In the genomic region with DNA sequence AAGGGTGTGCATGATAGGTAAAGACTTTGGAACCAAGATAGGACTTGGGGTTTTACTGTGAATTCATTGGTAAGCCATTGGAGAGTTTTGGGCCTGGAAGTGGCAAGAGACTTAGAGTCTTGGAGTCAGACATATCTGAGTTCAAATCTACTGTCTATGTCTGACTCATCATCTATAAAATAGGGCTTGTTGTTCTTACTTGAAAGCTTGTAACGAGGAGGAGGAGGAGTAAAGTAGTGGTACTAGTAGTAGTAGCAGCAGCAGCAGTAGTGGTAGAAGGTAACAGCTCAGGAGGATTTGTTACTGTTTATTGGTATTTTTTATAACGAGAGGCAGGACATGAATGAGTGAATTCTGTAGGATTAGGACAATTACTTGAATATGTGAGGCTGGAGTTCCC, we compare ENCODE assay signal across 21 cellular contexts.
DNase-seq lines count a peak whose midpoint lies in the region; ATAC-seq, FAIRE-seq and TF ChIP-seq lines count a peak whose summit lies in the region.
"Had no signal": no experiment of that assay in that cellular context is flagged by ENCODE, and none has a peak within 500 bp of the region (broad histone marks: within the 10 kb centered on the region; RNA-seq: fewer than 3 reads in every experiment).

No MANE protein-coding gene starts in this region.

- H3K27ac ChIP-seq in PC-3 (ENCODE audit: low read length): no peak overlapping the region
- no peak overlapping the region for H3K27ac ChIP-seq in mesendoderm (ENCODE audit: low read depth, low read length)
- H3K27ac ChIP-seq: RWPE1 had no signal

- H3K9me3 ChIP-seq in Caco-2 (no peaks in the 10 kb centered on the region), PC-3 (ENCODE audit: low read length) (no peaks in the 10 kb centered on the region)
- H3K9me3 ChIP-seq: HAP-1 had no signal

- no peak overlapping the region for H2BK120ac ChIP-seq in mesendoderm (ENCODE audit: low read depth, low read length)

- H3K9me3 Mint-ChIP-seq in Caco-2 (ENCODE audit: unreplicated experiment): no peaks in the 10 kb centered on the region
- H3K9me3 Mint-ChIP-seq in activated T-helper 17 cell treated with anti-CD3 and anti-CD28 coated beads, Interleukin-2, amount 50 U/mL, for 72 hours: peaks cover 3% of the 10 kb centered on the region
- H3K9me3 Mint-ChIP-seq: IgD-negative memory B cell had no signal

- no peak overlapping the region for H3K4me2 ChIP-seq in PC-3 (ENCODE audit: low read length)
- H3K4me2 ChIP-seq in mesendoderm (ENCODE audit: low read length): no peak overlapping the region

- H3K4me3 ChIP-seq in Caco-2 (ENCODE audit: low read depth, low read length): no peak overlapping the region
- no peak overlapping the region for H3K4me3 ChIP-seq in PC-3 (ENCODE audit: low read length)
- no peak overlapping the region for H3K4me3 ChIP-seq in mesendoderm (ENCODE audit: low read length)
- H3K4me3 ChIP-seq: HAP-1 had no signal

- no peaks in the 10 kb centered on the region for H3K4me1 Mint-ChIP-seq in Caco-2 (ENCODE audit: low read depth, unreplicated experiment)
- H3K4me1 Mint-ChIP-seq in activated T-helper 17 cell treated with anti-CD3 and anti-CD28 coated beads, Interleukin-2, amount 50 U/mL, for 72 hours: no peaks in the 10 kb centered on the region
- H3K4me1 Mint-ChIP-seq: CD4-positive, alpha-beta memory T cell; IgD-negative memory B cell had no signal

- H3K36me3 Mint-ChIP-seq in Caco-2 (ENCODE audit: insufficient read depth, unreplicated experiment): peaks cover 12% of the 10 kb centered on the region
- no peaks in the 10 kb centered on the region for H3K36me3 Mint-ChIP-seq in activated T-helper 17 cell treated with anti-CD3 and anti-CD28 coated beads, Interleukin-2, amount 50 U/mL, for 72 hours (ENCODE audit: low read depth)
- H3K36me3 Mint-ChIP-seq: CD4-positive, alpha-beta memory T cell; IgD-negative memory B cell had no signal

- no CpG with 5 or more reads among the region's 2 CpGs for WGBS in mesendoderm (ENCODE audit: extremely low coverage, insufficient coverage, low lambda C conversion rate)

- no peaks in the 10 kb centered on the region for H3F3A ChIP-seq in PC-3 (ENCODE audit: low read length, unreplicated experiment)

- no peak overlapping the region for H2BK5ac ChIP-seq in mesendoderm (ENCODE audit: low read length)

- peaks cover 15% of the 10 kb centered on the region for H3K79me1 ChIP-seq in mesendoderm (ENCODE audit: low read length)

- H3K4me3 Mint-ChIP-seq in Caco-2 (ENCODE audit: unreplicated experiment): no peak overlapping the region
- H3K4me3 Mint-ChIP-seq in activated T-helper 17 cell treated with anti-CD3 and anti-CD28 coated beads, Interleukin-2, amount 50 U/mL, for 72 hours: no peak overlapping the region
- H3K4me3 Mint-ChIP-seq: CD4-positive, alpha-beta memory T cell; IgD-negative memory B cell had no signal

- peak; percentile 28; the same call in 1 of the 2 replicates for ATAC-seq in PC-3
- ATAC-seq in HG03196 (IDR thresholded peaks at IDR 0.05; ENCODE audit: unreplicated experiment): no peak
- no peak for ATAC-seq in activated T-helper 17 cell treated with anti-CD3 and anti-CD28 coated beads, Interleukin-2, amount 50 U/mL, for 72 hours (replicated peaks)

- TF ChIP-seq CTCF in Caco-2 (IDR thresholded peaks at IDR 0.05; ENCODE audit: insufficient read depth in 1 of 2, low read depth in 1 of 2, low read length in 1 of 2, severe bottlenecking in 1 of 2, unreplicated experiment in 1 of 2) (no peak), PC-3 (conservative IDR thresholded peaks at IDR 0.05; ENCODE audit: low read depth, low read length) (no peak)

- no peak overlapping the region for H4K5ac ChIP-seq in mesendoderm (ENCODE audit: low read length)

- H3K27me3 Mint-ChIP-seq in Caco-2 (ENCODE audit: insufficient read depth, unreplicated experiment): no peaks in the 10 kb centered on the region
- peaks cover 9% of the 10 kb centered on the region for H3K27me3 Mint-ChIP-seq in activated T-helper 17 cell treated with anti-CD3 and anti-CD28 coated beads, Interleukin-2, amount 50 U/mL, for 72 hours

- BruUV-seq in Caco-2 (replicated peaks; lab: Mats Ljungman, UMichigan) (no TSS peak), PC-3 (replicated peaks; lab: Mats Ljungman, UMichigan) (no TSS peak)

- no peak overlapping the region for H2BK15ac ChIP-seq in mesendoderm (replicated peaks; ENCODE audit: low read depth)

- H3K23ac ChIP-seq in mesendoderm (ENCODE audit: low read length): peak overlapping the region; percentile 51

- H3K4ac ChIP-seq in mesendoderm (ENCODE audit: low read depth, low read length): no peak overlapping the region

- no peak overlapping the region for H3K56ac ChIP-seq in mesendoderm (ENCODE audit: low read length)

- no peak overlapping the region for H3K18ac ChIP-seq in mesendoderm (ENCODE audit: low read length)

- H2AK5ac ChIP-seq in mesendoderm (ENCODE audit: low read length): no peak overlapping the region

- H4K20me1 ChIP-seq in PC-3 (ENCODE audit: low read length): no peaks in the 10 kb centered on the region

- DNase-seq in Caco-2 (no peak), H54 (ENCODE audit: insufficient read length, low spot score) (peak; percentile 20), PC-3 (peak; percentile 66), mesendoderm (no peak), H4 (ENCODE audit: low spot score) (no peak)
- DNase-seq: CD4-positive, alpha-beta memory T cell; MM.1S; NCI-H1048; NCI-H1417 treated with DMSO at 0.1 percent for 48 hours; NCI-H187 treated with DMSO at 0.1 percent for 48 hours; NCI-H2107; NCI-H446 treated with DMSO at 0.1 percent for 48 hours; OCI-M1; SIG-M5; T-helper 1 cell had no signal

- no peak overlapping the region for H3K9ac ChIP-seq in PC-3 (ENCODE audit: low read length)
- no peak overlapping the region for H3K9ac ChIP-seq in mesendoderm (ENCODE audit: low read length)

- H3K36me3 ChIP-seq in Caco-2 (ENCODE audit: control insufficient read depth, insufficient read depth, low read length): no peaks in the 10 kb centered on the region
- no peaks in the 10 kb centered on the region for H3K36me3 ChIP-seq in PC-3 (ENCODE audit: low read depth, low read length)
- H3K36me3 ChIP-seq in mesendoderm (ENCODE audit: control insufficient read depth, insufficient read depth, low read length): no peaks in the 10 kb centered on the region
- H3K36me3 ChIP-seq: HAP-1 had no signal

- FAIRE-seq in H54 (lab: Jason Lieb, UNC): peak; percentile 72
- FAIRE-seq: GM19239 had no signal

- H3K9me2 ChIP-seq in PC-3 (replicated peaks; ENCODE audit: low read length): no peaks in the 10 kb centered on the region

- H3K79me2 ChIP-seq in PC-3 (ENCODE audit: low read length) (no peaks in the 10 kb centered on the region), mesendoderm (ENCODE audit: control insufficient read depth, insufficient read depth, low read length) (peaks cover 52% of the 10 kb centered on the region)

- peak overlapping the region; percentile 11 for H3K27ac Mint-ChIP-seq in Caco-2 (ENCODE audit: unreplicated experiment)
- H3K27ac Mint-ChIP-seq in activated T-helper 17 cell treated with anti-CD3 and anti-CD28 coated beads, Interleukin-2, amount 50 U/mL, for 72 hours: no peak overlapping the region
- H3K27ac Mint-ChIP-seq: CD4-positive, alpha-beta memory T cell; IgD-negative memory B cell had no signal

- TF ChIP-seq POLR2A in H54 (IDR thresholded peaks at IDR 0.05; ENCODE audit: low read depth, low read length): no peak

- POLR2A ChIA-PET in Caco-2 (lab: Charles Lee) (no interaction called here), PC-3 (lab: Charles Lee; ENCODE audit: unreplicated experiment) (no interaction called here)

- intact Hi-C loops in Caco-2 (cut with micrococcal nuclease; ENCODE audit: unreplicated experiment) (no loop called here), PC-3 (cut with micrococcal nuclease) (no loop called here)

- CTCF ChIA-PET in Caco-2 (lab: Charles Lee) (no interaction called here), PC-3 (lab: Charles Lee) (interaction anchor here (0.6 kb wide), 1 partner anchor 151 kb away, joined by 9 read pairs; no protein-coding TSS in a partner anchor)

- H3K27me3 ChIP-seq in Caco-2 (replicated peaks; ENCODE audit: control insufficient read depth, insufficient read depth, low read length) (no peaks in the 10 kb centered on the region), PC-3 (ENCODE audit: low read length) (no peaks in the 10 kb centered on the region), mesendoderm (ENCODE audit: insufficient read depth, low read length, poor library complexity) (no peaks in the 10 kb centered on the region)

- H3K4me1 ChIP-seq in Caco-2 (peaks cover 15% of the 10 kb centered on the region; the same call in 1 of the 2 replicates), PC-3 (ENCODE audit: insufficient read depth, low read length) (peaks cover 21% of the 10 kb centered on the region), mesendoderm (ENCODE audit: control insufficient read depth, low read depth, low read length) (peaks cover 11% of the 10 kb centered on the region)

- H2AFZ ChIP-seq in PC-3 (ENCODE audit: low read length): no peak overlapping the region

- H4K8ac ChIP-seq in mesendoderm (ENCODE audit: low read depth, low read length): no peak overlapping the region

Comparison
In these comparisons a context has a peak if more than half of its experiments do, and no peak if none do; other contexts are left out.
1. DNase-seq: peak in H54 (single experiment) and PC-3 (single experiment); none in Caco-2 (0 of 2), mesendoderm (single experiment) and H4 (single experiment).